Comparison of ENCODE assay signal across 27 cellular contexts in genomic region chr17:9109933-9110332, GRCh38.
"Had no signal": no experiment of that assay in that cellular context is flagged by ENCODE, and none has a peak within 500 bp of the region (broad histone marks: within the 10 kb centered on the region; RNA-seq: fewer than 3 reads in every experiment).

No MANE protein-coding gene starts in this region.

- H3K36me3 ChIP-seq: gastrocnemius medialis, neural progenitor cell, prostate gland, right atrium auricular region, suprapubic skin, transverse colon, upper lobe of right lung, uterus had no signal

- H3K4me3 ChIP-seq: gastrocnemius medialis, lung, mucosa of descending colon, neural progenitor cell, prostate gland, right atrium auricular region, smooth muscle cell, suprapubic skin, transverse colon, upper lobe of right lung, uterus had no signal

- H3K27ac Mint-ChIP-seq: effector memory CD8-positive, alpha-beta T cell; memory B cell; mesothelial cell of epicardium; natural killer cell treated with Interleukin-12 subunit alpha and Interleukin-12 subunit beta and Interleukin-15 and Interleukin-18, amount 100 ng/mL, for 72 hours; neural progenitor cell; stimulated activated naive CD8-positive, alpha-beta T cell treated with anti-CD3 and anti-CD28 coated beads, Interleukin-15, amount 100 ng/mL, for 72 hours had no signal

- DNase-seq: cortex of kidney; effector memory CD8-positive, alpha-beta T cell; gastrocnemius medialis; head of caudate nucleus; kidney; mucosa of descending colon; naive B cell; stimulated activated CD4-positive, alpha-beta T cell treated with anti-CD3 and anti-CD28 coated beads, Interleukin-12 subunit alpha, Interleukin-12 subunit beta, amount 100 ng/mL, for 4 hours; stimulated activated CD4-positive, alpha-beta T cell treated with anti-CD3 and anti-CD28 coated beads, Interleukin-1b, Interleukin-23, amount 100 ng/mL, for 48 hours; stimulated activated CD4-positive, alpha-beta T cell treated with anti-CD3 and anti-CD28 coated beads, Interleukin-4, amount 100 ng/mL, for 1 hour; stimulated activated CD8-positive, alpha-beta memory T cell treated with anti-CD3 and anti-CD28 coated beads, Interleukin-4, amount 100 ng/mL, for 48 hours; stimulated activated naive CD4-positive, alpha-beta T cell; stimulated activated naive CD8-positive, alpha-beta T cell treated with anti-CD3 and anti-CD28 coated beads, Interleukin-15, amount 100 ng/mL, for 72 hours; transverse colon; upper lobe of right lung; uterus had no signal

- H3K27me3 ChIP-seq: neural progenitor cell, right atrium auricular region, suprapubic skin, transverse colon, upper lobe of right lung, uterus had no signal

- ATAC-seq: effector memory CD8-positive, alpha-beta T cell; gastrocnemius medialis; left lobe of liver; mucosa of descending colon; natural killer cell treated with Interleukin-12 subunit alpha and Interleukin-12 subunit beta and Interleukin-15 and Interleukin-18, amount 100 ng/mL, for 72 hours; sciatic nerve; stimulated activated naive CD8-positive, alpha-beta T cell treated with anti-CD3 and anti-CD28 coated beads, Interleukin-15, amount 100 ng/mL, for 72 hours; upper lobe of right lung had no signal

- H3K4me3 Mint-ChIP-seq: effector memory CD8-positive, alpha-beta T cell; memory B cell; mesothelial cell of epicardium; naive B cell; natural killer cell treated with Interleukin-12 subunit alpha and Interleukin-12 subunit beta and Interleukin-15 and Interleukin-18, amount 100 ng/mL, for 72 hours; neural progenitor cell; stimulated activated naive CD8-positive, alpha-beta T cell treated with anti-CD3 and anti-CD28 coated beads, Interleukin-15, amount 100 ng/mL, for 72 hours had no signal

- H3K4me1 Mint-ChIP-seq: memory B cell had no signal

- H3K36me3 Mint-ChIP-seq: memory B cell; mesothelial cell of epicardium; naive B cell; natural killer cell treated with Interleukin-12 subunit alpha and Interleukin-12 subunit beta and Interleukin-15 and Interleukin-18, amount 100 ng/mL, for 72 hours; neural progenitor cell had no signal

- H3K9me3 Mint-ChIP-seq: effector memory CD8-positive, alpha-beta T cell; memory B cell; mesothelial cell of epicardium; naive B cell; natural killer cell treated with Interleukin-12 subunit alpha and Interleukin-12 subunit beta and Interleukin-15 and Interleukin-18, amount 100 ng/mL, for 72 hours; neural progenitor cell; stimulated activated naive CD8-positive, alpha-beta T cell treated with anti-CD3 and anti-CD28 coated beads, Interleukin-15, amount 100 ng/mL, for 72 hours had no signal
